29 cellular contexts compared by ENCODE assay signal in the genomic region with DNA sequence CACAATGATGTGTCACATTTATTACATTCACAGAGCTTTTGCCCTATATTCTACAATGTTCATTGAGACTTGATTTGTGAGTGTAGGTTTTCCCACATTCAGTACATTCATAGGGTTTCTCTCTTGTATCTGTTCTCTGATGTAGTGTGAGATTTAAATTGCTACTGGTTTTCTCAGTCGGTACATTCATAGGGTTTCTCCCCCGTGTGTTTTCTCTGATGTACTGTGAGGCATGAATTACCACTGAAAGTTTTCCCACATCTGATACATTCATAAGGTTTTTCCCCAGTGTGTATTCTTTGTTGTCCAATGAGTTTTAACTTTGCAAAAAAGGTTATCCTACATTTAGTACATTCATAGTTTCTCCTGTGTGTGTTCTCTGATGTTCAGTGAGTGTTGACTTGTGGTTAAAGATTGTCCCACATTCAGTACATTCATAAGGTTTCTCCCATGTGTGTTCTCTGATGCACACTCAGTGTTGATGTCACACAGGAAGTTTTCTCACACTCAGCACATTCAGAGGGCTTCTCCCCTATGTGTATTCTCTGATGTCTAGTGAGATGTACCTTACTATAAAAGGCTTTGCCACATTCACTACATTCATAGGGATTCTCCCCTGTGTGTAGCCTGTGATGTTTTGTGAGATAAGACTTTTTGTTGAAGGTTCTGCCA.
"Had no signal": no experiment of that assay in that cellular context is flagged by ENCODE, and none has a peak within 500 bp of the region (broad histone marks: within the 10 kb centered on the region; RNA-seq: fewer than 3 reads in every experiment).

No MANE protein-coding gene starts in this region.

- H2AFZ ChIP-seq: neural progenitor cell, parathyroid adenoma had no signal

- H3K9me3 ChIP-seq: prostate gland had no signal

- H3K27me3 Mint-ChIP-seq: naive thymus-derived CD4-positive, alpha-beta T cell; stimulated activated naive B cell treated with anti-CD40 and anti-IgM and Interleukin-4, amounts not matched to agents 10 μg/mL and 1 μg/mL and 100 μg/mL, for 72 hours; stimulated activated naive CD8-positive, alpha-beta T cell treated with anti-CD3 and anti-CD28 coated beads, Interleukin-15, Interleukin-2, amounts not matched to agents 100 ng/mL and 50 ng/mL, for 24 hours had no signal

- H3K4me1 Mint-ChIP-seq: mesothelial cell of epicardium; naive thymus-derived CD4-positive, alpha-beta T cell; nephron; neural progenitor cell; stimulated activated naive B cell treated with anti-CD40 and anti-IgM and Interleukin-4, amounts not matched to agents 10 μg/mL and 1 μg/mL and 100 μg/mL, for 72 hours had no signal

- H3K36me3 ChIP-seq: esophagus squamous epithelium, left lung, neural progenitor cell, prostate gland, right atrium auricular region, upper lobe of left lung had no signal

- DNase-seq: dermis blood vessel endothelial cell; effector memory CD4-positive, alpha-beta T cell; esophagus squamous epithelium; foreskin melanocyte; glutamatergic neuron; heart right ventricle; hippocampal formation; left cardiac atrium; left lung; mesenchymal stem cell; naive thymus-derived CD4-positive, alpha-beta T cell; spleen; stimulated activated CD4-positive, alpha-beta T cell treated with anti-CD3 and anti-CD28 coated beads, Interleukin-4, amount 100 ng/mL, for 4 hours; stimulated activated naive B cell treated with anti-CD40 and anti-IgM and Interleukin-4, amounts not matched to agents 10 μg/mL and 1 μg/mL and 100 μg/mL, for 72 hours; upper lobe of left lung had no signal

- H3K27ac Mint-ChIP-seq: mesothelial cell of epicardium; naive thymus-derived CD4-positive, alpha-beta T cell; nephron; neural progenitor cell; stimulated activated naive B cell treated with anti-CD40 and anti-IgM and Interleukin-4, amounts not matched to agents 10 μg/mL and 1 μg/mL and 100 μg/mL, for 72 hours; stimulated activated naive CD8-positive, alpha-beta T cell treated with anti-CD3 and anti-CD28 coated beads, Interleukin-15, Interleukin-2, amounts not matched to agents 100 ng/mL and 50 ng/mL, for 24 hours had no signal

- H3K27me3 ChIP-seq: esophagus squamous epithelium, heart right ventricle, left lung, neural progenitor cell, right atrium auricular region, spleen, tibial nerve, upper lobe of left lung had no signal

- H3K4me1 ChIP-seq: esophagus squamous epithelium, heart right ventricle, left lung, neural progenitor cell, parathyroid adenoma, prostate gland, right atrium auricular region, spleen, tibial nerve, upper lobe of left lung had no signal

- FAIRE-seq: endothelial cell of umbilical vein, islet of Langerhans, urothelium cell line had no signal

- H3K4me3 Mint-ChIP-seq: mesothelial cell of epicardium; naive thymus-derived CD4-positive, alpha-beta T cell; nephron; neural progenitor cell; stimulated activated naive B cell treated with anti-CD40 and anti-IgM and Interleukin-4, amounts not matched to agents 10 μg/mL and 1 μg/mL and 100 μg/mL, for 72 hours; stimulated activated naive CD8-positive, alpha-beta T cell treated with anti-CD3 and anti-CD28 coated beads, Interleukin-15, Interleukin-2, amounts not matched to agents 100 ng/mL and 50 ng/mL, for 24 hours had no signal

- H3K9ac ChIP-seq: neural progenitor cell, parathyroid adenoma had no signal

- H3K4me2 ChIP-seq: neural progenitor cell had no signal

- H3K4me3 ChIP-seq: coronary artery, esophagus squamous epithelium, heart right ventricle, left lung, neural progenitor cell, prostate gland, right atrium auricular region, skin epidermis, spleen, thoracic aorta, tibial nerve, upper lobe of left lung had no signal

- ATAC-seq: heart right ventricle; left cardiac atrium; left lung; naive thymus-derived CD4-positive, alpha-beta T cell; stimulated activated naive B cell treated with anti-CD40 and anti-IgM and Interleukin-4, amounts not matched to agents 10 μg/mL and 1 μg/mL and 100 μg/mL, for 72 hours had no signal

- H3K36me3 Mint-ChIP-seq: neural progenitor cell had no signal

- H3K27ac ChIP-seq: coronary artery, esophagus squamous epithelium, heart right ventricle, left lung, neural progenitor cell, parathyroid adenoma, prostate gland, right atrium auricular region, skin epidermis, spleen, thoracic aorta, tibial nerve, upper lobe of left lung had no signal

- H3K79me2 ChIP-seq: parathyroid adenoma had no signal
